1 cellular context compared by ENCODE assay signal in genomic region chr6:37175332-37176267, GRCh38.
TF ChIP-seq lines count a peak whose summit lies in the region.

No MANE protein-coding gene starts in this region.

TF ChIP-seq in K562, 482 proteins besides CTCF, POLR2A, EP300 and RAD21 (continued from another document and continues in another):
- TF ChIP-seq PRDM10 (IDR thresholded peaks at IDR 0.05; ENCODE audit: partially characterized antibody) (peak; percentile 53), MTA1 (IDR thresholded peaks at IDR 0.05; ENCODE audit: borderline replicate concordance) (peak; percentile 30; the same call in 1 of the 2 replicates), ZBED1 (IDR thresholded peaks at IDR 0.05) (peak; percentile 73; the same call in 1 of the 2 replicates), SMARCA5 (IDR thresholded peaks at IDR 0.05) (no peak), XRCC4 (IDR thresholded peaks at IDR 0.05; ENCODE audit: extremely low read depth, insufficient read depth, insufficient read length) (no peak), ZNF445 (CRISPR knock-in tag; IDR thresholded peaks at IDR 0.05; ENCODE audit: low read depth) (peak; percentile 77; the same call in 1 of the 2 replicates), ZNF274 (IDR thresholded peaks at IDR 0.05; ENCODE audit: borderline replicate concordance, low read depth, low read length) (no peak), TRIM28 (IDR thresholded peaks at IDR 0.05) (no peak), MED1 (CRISPR knock-in tag; IDR thresholded peaks at IDR 0.05; ENCODE audit: borderline replicate concordance) (no peak), MCM3 (IDR thresholded peaks at IDR 0.05) (no peak), ZBTB33 (CRISPR knock-in tag; IDR thresholded peaks at IDR 0.05) (no peak), IFI16 (CRISPR knock-in tag; IDR thresholded peaks at IDR 0.05) (no peak), NR0B1 (IDR thresholded peaks at IDR 0.05; ENCODE audit: partially characterized antibody) (no peak), CBX2 (IDR thresholded peaks at IDR 0.05; ENCODE audit: insufficient read depth, low read length, poor library complexity, severe bottlenecking) (no peak), CBFB (CRISPR knock-in tag; IDR thresholded peaks at IDR 0.05) (no peak), ZNF76 (CRISPR knock-in tag; IDR thresholded peaks at IDR 0.05; ENCODE audit: borderline replicate concordance) (0 out of 2 replicates have a peak, but pooled peaks have one; percentile 22), ATF6 (CRISPR knock-in tag; IDR thresholded peaks at IDR 0.05) (peak; percentile 24; the same call in 1 of the 2 replicates), ZNF398 (CRISPR knock-in tag; IDR thresholded peaks at IDR 0.05) (no peak), NFIX (CRISPR knock-in tag; IDR thresholded peaks at IDR 0.05; ENCODE audit: low read depth) (no peak), TAF9B (IDR thresholded peaks at IDR 0.05; ENCODE audit: partially characterized antibody) (no peak), HDAC6 (IDR thresholded peaks at IDR 0.05; ENCODE audit: low read depth, low read length) (no peak), FOXA3 (CRISPR knock-in tag; conservative IDR thresholded peaks at IDR 0.05 in 1 of 2, IDR thresholded peaks at IDR 0.05 in 1 of 2) (peak in 1 of 2 experiments; percentile 65; a peak in 2 of 4 replicates), ZNF551 (CRISPR knock-in tag; IDR thresholded peaks at IDR 0.05) (peak; percentile 87), E2F5 (CRISPR knock-in tag; IDR thresholded peaks at IDR 0.05) (no peak), PHB2 (IDR thresholded peaks at IDR 0.05; ENCODE audit: low read depth) (no peak), ILF3 (IDR thresholded peaks at IDR 0.05; ENCODE audit: borderline replicate concordance) (no peak), ZNF384 (IDR thresholded peaks at IDR 0.05; ENCODE audit: low read depth, low read length) (no peak), CCAR2 (IDR thresholded peaks at IDR 0.05; ENCODE audit: low read depth, low read length) (no peak), CXXC5 (CRISPR knock-in tag; IDR thresholded peaks at IDR 0.05) (no peak; the same call in 1 of the 2 replicates), ZNF217 (CRISPR knock-in tag; IDR thresholded peaks at IDR 0.05) (no peak), HMG20B (CRISPR knock-in tag; IDR thresholded peaks at IDR 0.05) (peak; percentile 95), MECOM (CRISPR knock-in tag; IDR thresholded peaks at IDR 0.05) (0 out of 2 replicates have a peak, but pooled peaks have one; percentile 10), ZKSCAN8 (CRISPR knock-in tag; IDR thresholded peaks at IDR 0.05) (no peak), ZNF41 (CRISPR knock-in tag; conservative IDR thresholded peaks at IDR 0.05) (peak; percentile 80), HES1 (IDR thresholded peaks at IDR 0.05; ENCODE audit: low read depth) (no peak; the same call in 1 of the 2 replicates), ZNF212 (CRISPR knock-in tag; IDR thresholded peaks at IDR 0.05) (peak; percentile 94), ZNF639 (CRISPR knock-in tag; conservative IDR thresholded peaks at IDR 0.05 in 1 of 2, IDR thresholded peaks at IDR 0.05 in 1 of 2) (peak in 1 of 2 experiments; percentile 7; a peak in 1 of 4 replicates), KLF6 (CRISPR knock-in tag; IDR thresholded peaks at IDR 0.05; ENCODE audit: borderline replicate concordance) (no peak), TEAD1 (CRISPR knock-in tag; IDR thresholded peaks at IDR 0.05) (peak in 1 of 2 experiments; percentile 87; a peak in 2 of 4 replicates), E2F3 (CRISPR knock-in tag; IDR thresholded peaks at IDR 0.05) (no peak), GTF3C2 (IDR thresholded peaks at IDR 0.05; ENCODE audit: borderline replicate concordance, extremely low read depth, insufficient read length) (no peak), MIER1 (IDR thresholded peaks at IDR 0.05; ENCODE audit: low read depth) (no peak), ELF1 (tag; IDR thresholded peaks at IDR 0.05) (peak; percentile 41; the same call in 1 of the 2 replicates), MLLT1 (IDR thresholded peaks at IDR 0.05) (peak; percentile 95 to 96; a peak in 3 of 4 replicates), JUND (IDR thresholded peaks at IDR 0.05; ENCODE audit: borderline replicate concordance, low read depth, low read length) (no peak), JUND (tag; IDR thresholded peaks at IDR 0.05; ENCODE audit: borderline replicate concordance, low read depth, low read length) (no peak; the same call in 2 of the 3 replicates), HDGF (IDR thresholded peaks at IDR 0.05) (peak; percentile 41; the same call in 1 of the 2 replicates)
